Comparison of ENCODE assay signal across 15 cellular contexts in genomic region chr18:51753365-51754057, GRCh38.
"Had no signal": no experiment of that assay in that cellular context is flagged by ENCODE, and none has a peak within 500 bp of the region (broad histone marks: within the 10 kb centered on the region; RNA-seq: fewer than 3 reads in every experiment).

No MANE protein-coding gene starts in this region.

- DNase-seq: activated CD4-positive, alpha-beta T cell treated with anti-CD3 and anti-CD28 coated beads, Interleukin-2, amount 10 ng/mL, durations not matched to agents 24 days and 14 days; activated CD4-positive, CD25-positive, alpha-beta regulatory T cell; activated CD8-positive, alpha-beta T cell treated with anti-CD3 and anti-CD28 coated beads for 36 hours; activated naive CD4-positive, alpha-beta T cell treated with Interleukin-2 at 50 U/mL for 16 hours; activated naive CD8-positive, alpha-beta T cell treated with anti-CD3 and anti-CD28 coated beads, Interleukin-2, amount 10 ng/mL, durations not matched to agents 7 days and 5 days; activated T-cell treated with anti-CD3 and anti-CD28 coated beads, Interleukin-2, amount 50 U/mL, for 24 hours; body of pancreas; dorsolateral prefrontal cortex; endodermal cell; foreskin keratinocyte; kidney; left lung; stimulated activated CD4-positive, alpha-beta T cell treated with anti-CD3 and anti-CD28 coated beads, Interleukin-4, amount 100 ng/mL, for 1 hour; T1000 had no signal

- FAIRE-seq: kidney had no signal

- ATAC-seq: activated CD8-positive, alpha-beta T cell treated with anti-CD3 and anti-CD28 coated beads for 36 hours; body of pancreas; foreskin keratinocyte; left lung; sciatic nerve had no signal
